ENCODE assay signal across 21 cellular contexts in genomic region chr10:127984944-127985343, GRCh38.
A peak's percentile ranks its signal among the peaks of the same experiment; 100 is the strongest.
DNase-seq lines count a peak whose midpoint lies in the region; ATAC-seq and TF ChIP-seq lines count a peak whose summit lies in the region.
"Had no signal": no experiment of that assay in that cellular context is flagged by ENCODE, and none has a peak within 500 bp of the region (broad histone marks: within the 10 kb centered on the region; RNA-seq: fewer than 3 reads in every experiment).

No MANE protein-coding gene starts in this region.

- H3K9me3 Mint-ChIP-seq in T-helper 1 cell treated with Interleukin-12 subunit alpha and Interleukin-12 subunit beta and Interleukin-4 antibody, amounts not matched to agents 30 μg/mL and 1 μg/mL, for 36 hours, result peaks cover 12% of the 10 kb centered on the region

- H2AFZ ChIP-seq in mesenchymal stem cell (ENCODE audit: low read depth, low read length), result no peak overlapping the region
- H2AFZ ChIP-seq: GM23338 had no signal

- no peak overlapping the region for H4K91ac ChIP-seq in mesenchymal stem cell (ENCODE audit: low read length)

- no peak overlapping the region for H3K4me2 ChIP-seq in mesenchymal stem cell (ENCODE audit: low read length, poor library complexity, severe bottlenecking)
- H3K4me2 ChIP-seq: BLaER1, GM23338 had no signal

- H3K4me1 Mint-ChIP-seq in T-helper 1 cell treated with Interleukin-12 subunit alpha and Interleukin-12 subunit beta and Interleukin-4 antibody, amounts not matched to agents 30 μg/mL and 1 μg/mL, for 36 hours (ENCODE audit: low read depth), result peaks cover 26% of the 10 kb centered on the region
- H3K4me1 Mint-ChIP-seq: B cell, GM23338, H9 had no signal

- H3K23ac ChIP-seq in mesenchymal stem cell (ENCODE audit: low read length in 2 of 2), result no peak overlapping the region

- no peak overlapping the region for H3K4me3 Mint-ChIP-seq in T-helper 1 cell treated with Interleukin-12 subunit alpha and Interleukin-12 subunit beta and Interleukin-4 antibody, amounts not matched to agents 30 μg/mL and 1 μg/mL, for 36 hours
- H3K4me3 Mint-ChIP-seq: B cell; CD4-positive, alpha-beta T cell; CD8-positive, alpha-beta memory T cell; GM23338; H9 had no signal

- H2BK5ac ChIP-seq in mesenchymal stem cell (ENCODE audit: low read depth, low read length, poor library complexity, severe bottlenecking), result no peak overlapping the region

- H3K4me3 ChIP-seq in left ventricle myocardium inferior (no peak overlapping the region), heart right ventricle (no peak overlapping the region), mesenchymal stem cell (ENCODE audit: insufficient read depth in 1 of 2, low read depth in 1 of 2, low read length in 2 of 2) (no peak overlapping the region)
- H3K4me3 ChIP-seq: BLaER1, GM12878, GM23338 had no signal

- DNase-seq in T-helper 1 cell, result no peak
- DNase-seq in left ventricle myocardium inferior, result no peak
- DNase-seq in heart right ventricle, result no peak
- DNase-seq in mesenchymal stem cell, result no peak
- DNase-seq in cerebellum (ENCODE audit: low spot score), result no peak
- DNase-seq: CD4-positive, alpha-beta T cell; CD8-positive, alpha-beta memory T cell; DMS 273 treated with DMSO at 0.1 percent for 48 hours; DMS79; EL; GDM1; H9 had no signal

- peak overlapping the region in 1 of 2 experiments; percentile 86 for H2BK12ac ChIP-seq in mesenchymal stem cell (ENCODE audit: low read length in 2 of 2)

- H3K27me3 Mint-ChIP-seq in T-helper 1 cell treated with Interleukin-12 subunit alpha and Interleukin-12 subunit beta and Interleukin-4 antibody, amounts not matched to agents 30 μg/mL and 1 μg/mL, for 36 hours (ENCODE audit: low read depth), result no peaks in the 10 kb centered on the region

- H3K9me3 ChIP-seq in left ventricle myocardium inferior (replicated peaks) (peaks cover 13% of the 10 kb centered on the region), heart right ventricle (peaks cover 0 to 13% (median 6%) of the 10 kb centered on the region in 11 donors), mesenchymal stem cell (ENCODE audit: control insufficient read depth, low read length) (peaks cover 9% of the 10 kb centered on the region)

- H3K4me1 ChIP-seq in left ventricle myocardium inferior, result peaks cover 61% of the 10 kb centered on the region
- H3K4me1 ChIP-seq in heart right ventricle, result peaks cover 10 to 66% (median 40%) of the 10 kb centered on the region in 9 donors
- H3K4me1 ChIP-seq in mesenchymal stem cell (ENCODE audit: control insufficient read depth, insufficient read depth, low read depth, low read length), result peaks cover 2% of the 10 kb centered on the region

- TF ChIP-seq CTCF in left ventricle myocardium inferior (IDR thresholded peaks at IDR 0.05; ENCODE audit: borderline replicate concordance), result no peak
- no peak for TF ChIP-seq CTCF in heart right ventricle (IDR thresholded peaks at IDR 0.05)

- no peaks in the 10 kb centered on the region for H3K79me1 ChIP-seq in mesenchymal stem cell (replicated peaks; ENCODE audit: low read length, poor library complexity, severe bottlenecking)

- no peak overlapping the region for H3K4ac ChIP-seq in mesenchymal stem cell (ENCODE audit: low read depth in 1 of 2, low read length in 2 of 2)

- H3K27me3 ChIP-seq in left ventricle myocardium inferior (ENCODE audit: low read depth) (no peaks in the 10 kb centered on the region), heart right ventricle (no peaks in the 10 kb centered on the region), mesenchymal stem cell (ENCODE audit: control insufficient read depth in 1 of 2, insufficient read depth in 1 of 2, low read length in 2 of 2) (no peaks in the 10 kb centered on the region)
- H3K27me3 ChIP-seq: BLaER1 had no signal

- H3K27ac ChIP-seq in left ventricle myocardium inferior (replicated peaks), result peak overlapping the region; percentile 50
- peak overlapping the region in 1 of 10 donors; percentile 88 for H3K27ac ChIP-seq in heart right ventricle
- no peak overlapping the region for H3K27ac ChIP-seq in mesenchymal stem cell (ENCODE audit: low read length, poor library complexity, severe bottlenecking)
- H3K27ac ChIP-seq: 22Rv1, BLaER1, C4-2B had no signal

- H3K18ac ChIP-seq in mesenchymal stem cell (ENCODE audit: low read depth in 1 of 2, low read length in 2 of 2), result peak overlapping the region in 1 of 2 experiments; percentile 43

- intact Hi-C loops in left ventricle myocardium inferior (cut with micrococcal nuclease) (no loop called here), heart right ventricle (cut with DNase I) (no loop called here)

- H2AK5ac ChIP-seq in mesenchymal stem cell (ENCODE audit: low read length, severe bottlenecking), result no peak overlapping the region

- H4K8ac ChIP-seq in mesenchymal stem cell (ENCODE audit: low read length), result peak overlapping the region; percentile 52

- peak overlapping the region; percentile 28 for H3K27ac Mint-ChIP-seq in T-helper 1 cell treated with Interleukin-12 subunit alpha and Interleukin-12 subunit beta and Interleukin-4 antibody, amounts not matched to agents 30 μg/mL and 1 μg/mL, for 36 hours
- H3K27ac Mint-ChIP-seq: B cell; CD4-positive, alpha-beta T cell; GM23338; H9 had no signal

- H2BK15ac ChIP-seq in mesenchymal stem cell (ENCODE audit: low read depth, poor library complexity, severe bottlenecking), result no peak overlapping the region

- H3K9ac ChIP-seq in mesenchymal stem cell (ENCODE audit: low read length), result no peak overlapping the region
- H3K9ac ChIP-seq: BLaER1 had no signal

- H3K36me3 ChIP-seq in left ventricle myocardium inferior, result no peaks in the 10 kb centered on the region
- peaks cover 0 to 4% (median 0%) of the 10 kb centered on the region in 9 donors for H3K36me3 ChIP-seq in heart right ventricle
- no peaks in the 10 kb centered on the region for H3K36me3 ChIP-seq in mesenchymal stem cell (ENCODE audit: control insufficient read depth in 1 of 2, insufficient read depth in 2 of 2, low read depth in 1 of 2, low read length in 2 of 2)
- H3K36me3 ChIP-seq: BLaER1 had no signal

- H3K14ac ChIP-seq in mesenchymal stem cell (ENCODE audit: low read length in 2 of 2), result no peak overlapping the region

- H3K36me3 Mint-ChIP-seq in T-helper 1 cell treated with Interleukin-12 subunit alpha and Interleukin-12 subunit beta and Interleukin-4 antibody, amounts not matched to agents 30 μg/mL and 1 μg/mL, for 36 hours (ENCODE audit: low read depth), result peaks cover under 1% of the 10 kb centered on the region
- H3K36me3 Mint-ChIP-seq: CD8-positive, alpha-beta memory T cell had no signal

- WGBS in heart right ventricle, 2 donors, result 88 to 93% methylated on average over 6 of the region's 6 CpGs
- WGBS in mesenchymal stem cell, result over 99% methylated on average over 5 of the region's 6 CpGs

- ATAC-seq in heart right ventricle (no peak), GM21528 (IDR thresholded peaks at IDR 0.05; ENCODE audit: low FRiP score, unreplicated experiment) (no peak)
- ATAC-seq: GM12878, GM23338, HCT116 had no signal

- no peak overlapping the region for H2BK120ac ChIP-seq in mesenchymal stem cell (ENCODE audit: low read depth, low read length)
